In genomic region chrX:30795981-30796958, GRCh38 we compare ENCODE assay signal across 20 cellular contexts.
DNase-seq lines count a peak whose midpoint lies in the region; ATAC-seq, FAIRE-seq and TF ChIP-seq lines count a peak whose summit lies in the region.
"Had no signal": no experiment of that assay in that cellular context is flagged by ENCODE, and none has a peak within 500 bp of the region (broad histone marks: within the 10 kb centered on the region; RNA-seq: fewer than 3 reads in every experiment).

No MANE protein-coding gene starts in this region.

- no peaks in the 10 kb centered on the region for H3K9me2 ChIP-seq in SK-N-SH

- H3K4me1 ChIP-seq in HepG2 (ENCODE audit: insufficient read depth, low read length) (no peaks in the 10 kb centered on the region), right lobe of liver (no peaks in the 10 kb centered on the region), endodermal cell (ENCODE audit: control insufficient read depth, insufficient read depth, low read length) (no peaks in the 10 kb centered on the region), tibial artery (no peaks in the 10 kb centered on the region), SK-N-SH (ENCODE audit: control insufficient read depth in 1 of 2, insufficient read depth in 2 of 2, low read depth in 1 of 2, low read length in 1 of 2) (no peaks in the 10 kb centered on the region)
- H3K4me1 ChIP-seq: BLaER1 had no signal

- H3K36me3 Mint-ChIP-seq in endodermal cell (ENCODE audit: low read depth), result no peaks in the 10 kb centered on the region
- H3K36me3 Mint-ChIP-seq in CD4-positive, alpha-beta T cell (ENCODE audit: low read depth), result no peaks in the 10 kb centered on the region
- H3K36me3 Mint-ChIP-seq: CD4-positive, CD25-positive, alpha-beta regulatory T cell; IgD-negative memory B cell had no signal

- H3K9ac ChIP-seq in HepG2 (ENCODE audit: insufficient read depth, low read depth, low read length) (no peak overlapping the region), endodermal cell (ENCODE audit: extremely low read depth, low read length, poor library complexity, severe bottlenecking) (no peak overlapping the region), SK-N-SH (no peak overlapping the region)
- H3K9ac ChIP-seq: BLaER1 had no signal

- POLR2A ChIA-PET in HepG2 (lab: Yijun Ruan, JAX) (no interaction called here), SK-N-SH (lab: Yijun Ruan, JAX) (no interaction called here)
- POLR2A ChIA-PET in CD4-positive, alpha-beta T cell (lab: Charles Lee), result no interaction called here

- H3K9me3 Mint-ChIP-seq in endodermal cell, result peaks cover 9% of the 10 kb centered on the region
- H3K9me3 Mint-ChIP-seq in CD4-positive, alpha-beta T cell, result no peaks in the 10 kb centered on the region

- TF ChIP-seq EP300 in HepG2 (IDR thresholded peaks at IDR 0.05; ENCODE audit: low read depth in 2 of 2, low read length in 2 of 2) (no peak), HepG2 (CRISPR knock-in tag; IDR thresholded peaks at IDR 0.05; ENCODE audit: borderline replicate concordance) (no peak), SK-N-SH (IDR thresholded peaks at IDR 0.05; ENCODE audit: borderline replicate concordance in 1 of 2, low read depth in 1 of 2, low read length in 1 of 2) (no peak)

- H3K4me2 ChIP-seq in HepG2 (ENCODE audit: low read depth, low read length) (no peak overlapping the region), SK-N-SH (no peak overlapping the region)
- H3K4me2 ChIP-seq: BLaER1 had no signal

- TF ChIP-seq RAD21 in HepG2 (CRISPR knock-in tag; IDR thresholded peaks at IDR 0.05) (no peak), SK-N-SH (IDR thresholded peaks at IDR 0.05; ENCODE audit: low read length) (no peak)

- H3K36me3 ChIP-seq in HepG2 (replicated peaks in 1 of 2; ENCODE audit: control insufficient read depth in 1 of 2, insufficient read depth in 2 of 2, low read length in 2 of 2) (no peaks in the 10 kb centered on the region), right lobe of liver (no peaks in the 10 kb centered on the region), endodermal cell (ENCODE audit: control insufficient read depth, insufficient read depth, low read length) (no peaks in the 10 kb centered on the region), tibial artery (no peaks in the 10 kb centered on the region), SK-N-SH (replicated peaks in 1 of 2; ENCODE audit: control insufficient read depth in 1 of 2, insufficient read depth in 2 of 2, low read length in 1 of 2) (no peaks in the 10 kb centered on the region)
- H3K36me3 ChIP-seq: BLaER1 had no signal

- 41% methylated on average over 4 of the region's 6 CpGs for WGBS in HepG2 (ENCODE audit: low lambda C conversion rate)
- 66% methylated on average over 4 of the region's 6 CpGs for WGBS in right lobe of liver (ENCODE audit: insufficient coverage, low coverage, low lambda C conversion rate, missing lambda C conversion rate)
- 87 to 89% methylated on average over 5 to 6 of the region's 6 CpGs for WGBS in endodermal cell (ENCODE audit: insufficient coverage in 1 of 2, insufficient read length in 1 of 2), 2 experiments
- WGBS in SK-N-SH (ENCODE audit: low lambda C conversion rate), result 13% methylated on average over 6 of the region's 6 CpGs

- TF ChIP-seq CTCF in HepG2 (CRISPR knock-in tag; IDR thresholded peaks at IDR 0.05), result no peak
- no peak for TF ChIP-seq CTCF in right lobe of liver (IDR thresholded peaks at IDR 0.05)
- TF ChIP-seq CTCF in endodermal cell (conservative IDR thresholded peaks at IDR 0.05), result no peak
- no peak for TF ChIP-seq CTCF in tibial artery (IDR thresholded peaks at IDR 0.05)
- no peak for TF ChIP-seq CTCF in CD4-positive, alpha-beta T cell (IDR thresholded peaks at IDR 0.05)
- no peak for TF ChIP-seq CTCF in SK-N-SH (IDR thresholded peaks at IDR 0.05)

- H3K79me2 ChIP-seq in HepG2 (ENCODE audit: insufficient read depth, low read length) (no peaks in the 10 kb centered on the region), SK-N-SH (ENCODE audit: insufficient read depth) (no peaks in the 10 kb centered on the region)

- H3F3A ChIP-seq in SK-N-SH (replicated peaks; ENCODE audit: insufficient read depth), result no peaks in the 10 kb centered on the region

- in situ Hi-C loops in HepG2 (cut with HindIII; ENCODE audit: extremely low pct_ligation_motif_present, low pct_unique_long_range_greater_than_20kb), result no loop called here

- no TSS peak for BruUV-seq in HepG2 (replicated peaks; lab: Mats Ljungman, UMichigan)

- H3K9me3 ChIP-seq in HepG2 (ENCODE audit: low read length) (no peaks in the 10 kb centered on the region), right lobe of liver (no peaks in the 10 kb centered on the region), endodermal cell (ENCODE audit: control insufficient read depth, low read length) (no peaks in the 10 kb centered on the region), tibial artery (peaks cover 0 to 10% (median 0%) of the 10 kb centered on the region in 3 donors), SK-N-SH (no peaks in the 10 kb centered on the region)
- H3K9me3 ChIP-seq in CD4-positive, alpha-beta T cell (ENCODE audit: control insufficient read depth, low read length), result no peaks in the 10 kb centered on the region

- no peak for DNase-seq in HepG2 (ENCODE audit: low spot score)
- DNase-seq in right lobe of liver, result no peak
- peak; percentile 22 for DNase-seq in endodermal cell
- DNase-seq in sciatic nerve (ENCODE audit: low spot score), result peak; percentile 18
- no peak for DNase-seq in tibial artery
- DNase-seq in CD4-positive, alpha-beta T cell, result no peak
- DNase-seq in SK-N-SH, result no peak
- DNase-seq: 8988T; AML-193; Calu3; CD4-positive, CD25-positive, alpha-beta regulatory T cell; DMS 273 treated with DMSO at 0.1 percent for 48 hours; DMS79; GOT3 had no signal

- FAIRE-seq in HepG2 (lab: Jason Lieb, UNC), result no peak
- FAIRE-seq: GM12878 had no signal

- intact Hi-C loops in HepG2 (cut with micrococcal nuclease; ENCODE audit: unreplicated experiment) (no loop called here), right lobe of liver (cut with DNase I) (no loop called here), sciatic nerve (cut with DNase I) (no loop called here), tibial artery (cut with DNase I; ENCODE audit: low total_unique reads) (no loop called here)
- intact Hi-C loops in CD4-positive, alpha-beta T cell (cut with DNase I, micrococcal nuclease), result no loop called here

- H3K27me3 ChIP-seq in HepG2 (ENCODE audit: control insufficient read depth in 1 of 2, insufficient read depth in 2 of 2, low read length in 2 of 2) (no peaks in the 10 kb centered on the region), right lobe of liver (no peaks in the 10 kb centered on the region), endodermal cell (ENCODE audit: control insufficient read depth, insufficient read depth, low read length, poor library complexity, severe bottlenecking) (no peaks in the 10 kb centered on the region), tibial artery (no peaks in the 10 kb centered on the region), SK-N-SH (ENCODE audit: insufficient read depth) (no peaks in the 10 kb centered on the region)
- no peaks in the 10 kb centered on the region for H3K27me3 ChIP-seq in CD4-positive, alpha-beta T cell (ENCODE audit: control insufficient read depth, insufficient read depth, low read length)

- H2AFZ ChIP-seq in HepG2 (ENCODE audit: low read length) (no peak overlapping the region), SK-N-SH (ENCODE audit: low read depth) (no peak overlapping the region)

- H3K27ac Mint-ChIP-seq in endodermal cell, result no peak overlapping the region
- no peak overlapping the region for H3K27ac Mint-ChIP-seq in CD4-positive, alpha-beta T cell
- H3K27ac Mint-ChIP-seq: CD4-positive, CD25-positive, alpha-beta regulatory T cell; IgD-negative memory B cell had no signal

- no peaks in the 10 kb centered on the region for H3K4me1 Mint-ChIP-seq in endodermal cell
- no peaks in the 10 kb centered on the region for H3K4me1 Mint-ChIP-seq in CD4-positive, alpha-beta T cell (ENCODE audit: low read depth)
- H3K4me1 Mint-ChIP-seq: CD4-positive, CD25-positive, alpha-beta regulatory T cell; IgD-negative memory B cell had no signal

- no peak overlapping the region for H3K4me3 Mint-ChIP-seq in endodermal cell
- H3K4me3 Mint-ChIP-seq in CD4-positive, alpha-beta T cell, result no peak overlapping the region
- H3K4me3 Mint-ChIP-seq: CD4-positive, CD25-positive, alpha-beta regulatory T cell; IgD-negative memory B cell had no signal

- H3K27ac ChIP-seq in HepG2 (ENCODE audit: extremely low read length, insufficient read depth, low read length) (no peak overlapping the region), right lobe of liver (no peak overlapping the region), endodermal cell (ENCODE audit: low read depth, low read length) (no peak overlapping the region), tibial artery (no peak overlapping the region), SK-N-SH (ENCODE audit: low read depth in 2 of 2, low read length in 1 of 2) (no peak overlapping the region)
- no peak overlapping the region for H3K27ac ChIP-seq in CD4-positive, alpha-beta T cell (ENCODE audit: low read depth, low read length)
- H3K27ac ChIP-seq: BLaER1, HL-60 had no signal

- TF ChIP-seq POLR2A in HepG2 (IDR thresholded peaks at IDR 0.05; ENCODE audit: insufficient read depth in 1 of 2, low read depth in 2 of 2, low read length in 2 of 2) (no peak), right lobe of liver (IDR thresholded peaks at IDR 0.05) (no peak)

- no peaks in the 10 kb centered on the region for H4K20me1 ChIP-seq in HepG2 (ENCODE audit: insufficient read depth, low read length)
- no peaks in the 10 kb centered on the region for H4K20me1 ChIP-seq in SK-N-SH (ENCODE audit: insufficient read depth)
- H4K20me1 ChIP-seq: BLaER1 had no signal

- peaks cover 3% of the 10 kb centered on the region for H3K27me3 Mint-ChIP-seq in endodermal cell (ENCODE audit: insufficient read depth)
- H3K27me3 Mint-ChIP-seq in CD4-positive, alpha-beta T cell, result no peaks in the 10 kb centered on the region
- H3K27me3 Mint-ChIP-seq: CD4-positive, CD25-positive, alpha-beta regulatory T cell; IgD-negative memory B cell had no signal

- H3K4me3 ChIP-seq in HepG2 (replicated peaks in 1 of 3; ENCODE audit: insufficient read depth in 1 of 3, low read depth in 2 of 3, low read length in 3 of 3) (no peak overlapping the region), right lobe of liver (no peak overlapping the region), endodermal cell (ENCODE audit: low read length) (no peak overlapping the region), tibial artery (no peak overlapping the region), SK-N-SH (ENCODE audit: low read depth in 2 of 2, low read length in 1 of 2) (no peak overlapping the region)
- H3K4me3 ChIP-seq: BLaER1, GM12878 had no signal

- CTCF ChIA-PET in HepG2 (lab: Yijun Ruan, JAX; ENCODE audit: low intra/inter-chr PET ratio, low total read pairs) (no interaction called here), SK-N-SH (lab: Yijun Ruan, JAX) (no interaction called here)
- CTCF ChIA-PET in CD4-positive, alpha-beta T cell (lab: Charles Lee), result no interaction called here

- ATAC-seq in HepG2 (no peak), right lobe of liver (no peak), sciatic nerve (no peak), GM18873 (IDR thresholded peaks at IDR 0.05; ENCODE audit: low FRiP score, unreplicated experiment) (no peak)
- no peak for ATAC-seq in CD4-positive, alpha-beta T cell (ENCODE audit: poor library complexity)
- ATAC-seq: GM12878, HCT116 had no signal

TF ChIP-seq in SK-N-SH, 30 proteins besides CTCF, POLR2A, EP300 and RAD21 (continues in another document):
- TF ChIP-seq ELF1 (IDR thresholded peaks at IDR 0.05), result no peak

Comparison
In these comparisons a context has a peak if more than half of its experiments do, and no peak if none do; other contexts are left out.
1. DNase-seq: peak in endodermal cell (single experiment) and sciatic nerve (single experiment); none in HepG2 (single experiment), right lobe of liver (0 of 3), tibial artery (0 of 2), CD4-positive, alpha-beta T cell (0 of 10) and SK-N-SH (single experiment).